In genomic region chr17:1789936-1790335, GRCh38 we compare ENCODE assay signal across 1 cellular context.
TF ChIP-seq lines count a peak whose summit lies in the region.

No MANE protein-coding gene starts in this region.

TF ChIP-seq in HepG2, 621 proteins besides CTCF, POLR2A, EP300 and RAD21 (continued from another document):
- TF ChIP-seq ZNF407 (CRISPR knock-in tag; IDR thresholded peaks at IDR 0.05; ENCODE audit: not compliant biosample characterization) (no peak), ZNF446 (CRISPR knock-in tag; IDR thresholded peaks at IDR 0.05) (no peak), THAP9 (CRISPR knock-in tag; IDR thresholded peaks at IDR 0.05; ENCODE audit: borderline replicate concordance) (no peak), ZFP36L2 (CRISPR knock-in tag; IDR thresholded peaks at IDR 0.05) (no peak), ZNF263 (CRISPR knock-in tag; IDR thresholded peaks at IDR 0.05) (no peak), IRX3 (CRISPR knock-in tag; IDR thresholded peaks at IDR 0.05; ENCODE audit: borderline replicate concordance, low read depth) (no peak), ISL2 (CRISPR knock-in tag; IDR thresholded peaks at IDR 0.05) (no peak), HNF1A (IDR thresholded peaks at IDR 0.05; ENCODE audit: low read depth) (no peak), HNF1A (CRISPR knock-in tag; IDR thresholded peaks at IDR 0.05; ENCODE audit: borderline replicate concordance) (no peak), MYPOP (CRISPR knock-in tag; IDR thresholded peaks at IDR 0.05) (no peak), TERF1 (CRISPR knock-in tag; IDR thresholded peaks at IDR 0.05) (no peak)
